ENCODE assay signal across 17 cellular contexts in genomic region chr16:4698321-4699029, GRCh38.
"Had no signal": no experiment of that assay in that cellular context is flagged by ENCODE, and none has a peak within 500 bp of the region (broad histone marks: within the 10 kb centered on the region; RNA-seq: fewer than 3 reads in every experiment).

No MANE protein-coding gene starts in this region.

- H3K9me3 ChIP-seq: adrenal gland, pancreas, sigmoid colon had no signal

- ATAC-seq: activated T-cell treated with anti-CD3 and anti-CD28 coated beads, Interleukin-2, amount 50 U/mL, for 4 hours; esophagus mucosa; pancreas; stimulated activated memory B cell treated with anti-CD40 and anti-IgM and Interleukin-4, amounts not matched to agents 10 μg/mL and 1 μg/mL and 100 μg/mL, for 72 hours had no signal

- H3K4me1 ChIP-seq: pancreas had no signal

- H3K4me3 ChIP-seq: adrenal gland, lung, pancreas, sigmoid colon had no signal

- H3K27me3 ChIP-seq: adrenal gland, pancreas, sigmoid colon had no signal

- DNase-seq: activated CD4-positive, alpha-beta T cell treated with anti-CD3 and anti-CD28 coated beads, Interleukin-2, amount 50 U/mL, for 4 hours; activated CD4-positive, CD25-positive, alpha-beta regulatory T cell treated with anti-CD3 and anti-CD28 coated beads, Interleukin-2, amount 50 U/mL, for 72 hours; activated effector memory CD4-positive, alpha-beta T cell treated with anti-CD3 and anti-CD28 coated beads, Interleukin-2, amount 50 U/mL, for 16 hours; activated T-cell treated with anti-CD3 and anti-CD28 coated beads, Interleukin-2, amount 50 U/mL, for 4 hours; caudate nucleus; hypothalamus; sigmoid colon; stimulated activated CD4-positive, alpha-beta T cell treated with anti-CD3 and anti-CD28 coated beads, Interleukin-1b, Interleukin-23, amount 100 ng/mL, for 48 hours; T-helper 1 cell; T1000 had no signal

- H3K27ac ChIP-seq: pancreas, sigmoid colon had no signal

- FAIRE-seq: colon, endometrium, pancreas had no signal
